ENCODE assay signal across 9 cellular contexts in genomic region chr7:138979988-138980574, GRCh38. TPM values are rescaled to one million over a fixed set of nuclear protein-coding genes. Genes with fewer than 3 reads are reported as not detected.
DNase-seq lines count a peak whose midpoint lies in the region; ATAC-seq and TF ChIP-seq lines count a peak whose summit lies in the region.
"Had no signal": no experiment of that assay in that cellular context is flagged by ENCODE, and none has a peak within 500 bp of the region (broad histone marks: within the 10 kb centered on the region; RNA-seq: fewer than 3 reads in every experiment).

No MANE protein-coding gene starts in this region.

- H3K27me3 ChIP-seq in brain microvascular endothelial cell (replicated peaks) (no peaks in the 10 kb centered on the region), mucosa of rectum (ENCODE audit: control insufficient read depth in 2 of 2, insufficient read depth in 2 of 2, low read length in 2 of 2) (peaks cover 5 to 11% of the 10 kb centered on the region in 2 donors)
- H3K27me3 ChIP-seq: foreskin keratinocyte had no signal

- DNase-seq in ACHN = peak; percentile 33
- DNase-seq in brain microvascular endothelial cell = no peak
- no peak for DNase-seq in omental fat pad (ENCODE audit: low spot score)
- DNase-seq in GF-D8 (lab: John Stamatoyannopoulos, UW) = no peak
- DNase-seq in HT-29 (ENCODE audit: low spot score) = no peak

- H3K27ac ChIP-seq in HEK293 (ENCODE audit: extremely low read depth, low read depth, low read length) (no peak overlapping the region), brain microvascular endothelial cell (no peak overlapping the region), mucosa of rectum (ENCODE audit: low read depth in 2 of 2, low read length in 2 of 2) (no peak overlapping the region)

- no peak overlapping the region for H3K9ac ChIP-seq in mucosa of rectum (ENCODE audit: low read depth in 1 of 2, low read length in 2 of 2)

- in situ Hi-C loops in ACHN (cut with HindIII; ENCODE audit: low pct_ligation_motif_present, low pct_unique_long_range_greater_than_20kb, low sequenced_read_pairs) = no loop called here
- in situ Hi-C loops in brain microvascular endothelial cell (cut with HindIII; ENCODE audit: low pct_ligation_motif_present, low sequenced_read_pairs) = no loop called here

- TF ChIP-seq CTCF in HEK293 (tag by site-specific recombination; IDR thresholded peaks at IDR 0.05) = no peak
- no peak for TF ChIP-seq CTCF in brain microvascular endothelial cell (IDR thresholded peaks at IDR 0.05; ENCODE audit: low read depth, low read length, missing control alignments)
- no peak for TF ChIP-seq CTCF in omental fat pad (IDR thresholded peaks at IDR 0.05)

- H3K4me1 ChIP-seq in HEK293 (ENCODE audit: control insufficient read depth, insufficient read depth, low read length) (peaks cover 4% of the 10 kb centered on the region; the same call in 1 of the 2 replicates), mucosa of rectum (ENCODE audit: control insufficient read depth in 2 of 2, insufficient read depth in 2 of 2, low read length in 2 of 2) (peaks cover 3 to 6% of the 10 kb centered on the region in 2 donors)

- H3K36me3 ChIP-seq in HEK293 (ENCODE audit: control insufficient read depth in 2 of 2, insufficient read depth in 1 of 2, low read length in 2 of 2) = no peaks in the 10 kb centered on the region
- no peaks in the 10 kb centered on the region for H3K36me3 ChIP-seq in brain microvascular endothelial cell (replicated peaks)
- no peaks in the 10 kb centered on the region for H3K36me3 ChIP-seq in mucosa of rectum (ENCODE audit: control insufficient read depth in 2 of 2, insufficient read depth in 2 of 2, low read length in 2 of 2)

- POLR2A ChIA-PET in HEK293 (lab: Yijun Ruan, JAX) = no interaction called here

- no peaks in the 10 kb centered on the region for H3K9me3 ChIP-seq in HEK293 (ENCODE audit: control insufficient read depth, insufficient read depth, low read depth, low read length)
- no peaks in the 10 kb centered on the region for H3K9me3 ChIP-seq in mucosa of rectum (ENCODE audit: control insufficient read depth in 2 of 2, low read length in 2 of 2)

- CTCF ChIA-PET in HEK293 (lab: Yijun Ruan, JAX) = interaction anchor here (0.6 to 1.6 kb wide), 4 partner anchors 65 to 872 kb away, joined by 4 to 7 read pairs (median 4); no protein-coding TSS in a partner anchor

- no peak for ATAC-seq in GM19351 (IDR thresholded peaks at IDR 0.05; ENCODE audit: unreplicated experiment)
- no peak for ATAC-seq in omental fat pad (ENCODE audit: low FRiP score)

- H3K4me3 ChIP-seq in HEK293 (ENCODE audit: low read depth, low read length) = peak overlapping the region; percentile 67
- peak overlapping the region; percentile 74 for H3K4me3 ChIP-seq in brain microvascular endothelial cell (ENCODE audit: low read depth, low read length)
- peak overlapping the region; percentile 65 to 77 for H3K4me3 ChIP-seq in mucosa of rectum (ENCODE audit: low read length in 2 of 2)

TF ChIP-seq in HEK293, 187 proteins besides CTCF, POLR2A, EP300 and RAD21:
- TF ChIP-seq ZNF513 (tag by site-specific recombination; IDR thresholded peaks at IDR 0.05) (no peak), ZFP41 (tag by site-specific recombination; IDR thresholded peaks at IDR 0.05; ENCODE audit: borderline replicate concordance) (no peak), ZNF658 (tag by site-specific recombination; IDR thresholded peaks at IDR 0.05) (no peak), HOXC10 (CRISPR knock-in tag; IDR thresholded peaks at IDR 0.05) (no peak), SP3 (tag by site-specific recombination; IDR thresholded peaks at IDR 0.05) (no peak), ZNF37A (tag by site-specific recombination; IDR thresholded peaks at IDR 0.05) (no peak), ZBTB17 (tag by site-specific recombination; IDR thresholded peaks at IDR 0.05) (no peak), ZNF274 (IDR thresholded peaks at IDR 0.05; ENCODE audit: low read length) (no peak), ZNF274 (tag by site-specific recombination; IDR thresholded peaks at IDR 0.05; ENCODE audit: borderline replicate concordance) (no peak), SETDB1 (IDR thresholded peaks at IDR 0.05; ENCODE audit: insufficient read length, low read length) (no peak), ZNF184 (tag by site-specific recombination; IDR thresholded peaks at IDR 0.05) (no peak), ZNF530 (tag by site-specific recombination; IDR thresholded peaks at IDR 0.05; ENCODE audit: low read depth) (no peak), TRIM28 (IDR thresholded peaks at IDR 0.05; ENCODE audit: borderline replicate concordance, low read length) (peak; percentile 51; the same call in 1 of the 2 replicates), ZNF214 (tag by site-specific recombination; IDR thresholded peaks at IDR 0.05; ENCODE audit: borderline replicate concordance) (no peak), TSHZ1 (tag by site-specific recombination; IDR thresholded peaks at IDR 0.05; ENCODE audit: borderline replicate concordance) (no peak), ZNF529 (tag by site-specific recombination; IDR thresholded peaks at IDR 0.05; ENCODE audit: insufficient replicate concordance) (no peak), ZNF600 (tag by site-specific recombination; IDR thresholded peaks at IDR 0.05) (peak; percentile 30), ZBTB48 (tag by site-specific recombination; IDR thresholded peaks at IDR 0.05) (peak; percentile 41; the same call in 1 of the 2 replicates)

RNA-seq across cellular contexts. Expression of gene KIAA1549, which starts 1.1 kb away (rescaled TPM):
- total RNA-seq in omental fat pad = 1 to 10 TPM; 1.2 to 1.6 (median 1.4) TPM
- 0.26 and 0.38 TPM in 2 replicates for total RNA-seq in HT-29 (2014; rRNA removed; shearing (Covaris generic))

RNA-seq across cellular contexts. Expression of gene ZC3HAV1L, which starts 55.8 kb away (rescaled TPM):
- 10 to 100 TPM; 16.8 to 23.3 (median 18.0) TPM for total RNA-seq in omental fat pad
- 11.6 and 13.1 TPM in 2 replicates for total RNA-seq in HT-29 (2014; rRNA removed; shearing (Covaris generic))
